8 cellular contexts compared by ENCODE assay signal in the genomic region with DNA sequence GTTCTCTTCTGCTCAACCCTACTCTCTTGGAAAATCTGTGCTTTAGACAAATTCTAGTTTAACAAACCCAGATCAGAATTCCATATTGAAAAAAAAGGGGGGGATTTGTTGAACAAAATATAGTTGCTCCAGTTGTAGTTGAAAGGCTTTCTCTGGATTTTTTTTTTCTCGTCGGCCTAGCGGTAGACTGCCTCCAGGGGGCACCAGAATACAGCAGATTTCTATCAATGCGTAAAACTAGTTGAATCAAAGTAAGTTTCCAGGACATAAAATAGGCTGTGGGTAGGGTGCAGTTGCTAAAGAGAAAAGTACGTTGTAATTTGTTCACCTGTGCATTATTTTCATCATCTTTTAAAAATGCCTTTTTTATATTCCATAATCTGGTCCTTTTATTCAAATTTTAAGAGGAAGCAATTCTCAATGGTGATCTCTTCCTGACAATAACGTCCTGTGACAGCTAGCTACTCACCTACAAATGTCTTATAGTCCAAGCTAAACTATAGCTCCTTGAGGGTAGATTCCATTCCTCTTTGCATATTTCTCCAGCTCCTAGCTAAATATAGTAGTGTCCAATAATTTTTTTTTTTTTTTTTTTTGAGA.
A peak's percentile ranks its signal among the peaks of the same experiment; 100 is the strongest.
DNase-seq lines count a peak whose midpoint lies in the region; ATAC-seq, FAIRE-seq and TF ChIP-seq lines count a peak whose summit lies in the region.

No MANE protein-coding gene starts in this region.

- no peaks in the 10 kb centered on the region for H3K36me3 Mint-ChIP-seq in HFFc6 (ENCODE audit: low read depth)

- H3K9me3 ChIP-seq in RWPE2 (ENCODE audit: severe bottlenecking) (no peaks in the 10 kb centered on the region), pancreas (no peaks in the 10 kb centered on the region)

- peaks cover 4% of the 10 kb centered on the region; the same call in 1 of the 2 replicates for H3K9me3 Mint-ChIP-seq in HFFc6

- H3K36me3 ChIP-seq in RWPE2 (ENCODE audit: low read depth) (no peaks in the 10 kb centered on the region), pancreas (no peaks in the 10 kb centered on the region)

- H3K27ac ChIP-seq in C4-2B: no peak overlapping the region
- H3K27ac ChIP-seq in RWPE2 (ENCODE audit: poor library complexity, severe bottlenecking): no peak overlapping the region
- H3K27ac ChIP-seq in pancreas: no peak overlapping the region

- peak; percentile 91 for TF ChIP-seq CTCF in C4-2B (conservative IDR thresholded peaks at IDR 0.05)
- TF ChIP-seq CTCF in HFFc6 (IDR thresholded peaks at IDR 0.05): peak; percentile 92
- peak; percentile 95 for TF ChIP-seq CTCF in RWPE2 (IDR thresholded peaks at IDR 0.05; ENCODE audit: poor library complexity, severe bottlenecking)
- peak; percentile 35 to 93 (median 74) for TF ChIP-seq CTCF in pancreas (IDR thresholded peaks at IDR 0.05)

- H3K4me3 ChIP-seq in RWPE2 (ENCODE audit: severe bottlenecking) (no peak overlapping the region), pancreas (no peak overlapping the region)

- H3K27ac Mint-ChIP-seq in HFFc6: no peak overlapping the region

- H3K27me3 ChIP-seq in RWPE2 (ENCODE audit: insufficient read depth, poor library complexity, severe bottlenecking) (no peaks in the 10 kb centered on the region), pancreas (no peaks in the 10 kb centered on the region)

- peak; percentile 78 for FAIRE-seq in pancreas (lab: Jason Lieb, UNC)

- no peaks in the 10 kb centered on the region for H3K4me1 Mint-ChIP-seq in HFFc6 (ENCODE audit: low read depth)

- WGBS in pancreas, 2 donors: 9 to 10% methylated on average over 6 of the region's 6 CpGs

- DNase-seq in HFFc6: peak; percentile 27
- no peak for DNase-seq in RWPE2 (ENCODE audit: low spot score)
- DNase-seq in activated effector memory CD4-positive, alpha-beta T cell treated with Interleukin-2 at 50 U/mL for 16 hours: peak; percentile 45
- DNase-seq in foreskin melanocyte: peak; percentile 41
- peak in 4 of 6 donors; percentile 44 to 68 (median 46) for DNase-seq in pancreas
- DNase-seq in ureter (ENCODE audit: low spot score): peak; percentile 78

- peaks cover 10% of the 10 kb centered on the region for H3K4me1 ChIP-seq in RWPE2 (ENCODE audit: insufficient read depth, poor library complexity, severe bottlenecking)
- no peaks in the 10 kb centered on the region for H3K4me1 ChIP-seq in pancreas

- H3K4me3 Mint-ChIP-seq in HFFc6: no peak overlapping the region

- ATAC-seq in RWPE2 (ENCODE audit: low read depth) (no peak), pancreas (peak; percentile 74 to 91 (median 86)), HG03571 (IDR thresholded peaks at IDR 0.05; ENCODE audit: unreplicated experiment) (no peak)

- peaks cover 17% of the 10 kb centered on the region for H3K27me3 Mint-ChIP-seq in HFFc6 (ENCODE audit: insufficient read depth)

- intact Hi-C loops in pancreas (cut with DNase I): no loop called here

Comparison
In these comparisons a context has a peak if more than half of its experiments do, and no peak if none do; other contexts are left out.
1. ATAC-seq: peak in pancreas (4 of 4); none in RWPE2 (single experiment) and HG03571 (single experiment).
2. Peak in every context shown above with its lines, with median percentiles within 50 percentile points of each other: CTCF ChIP-seq.